In the genomic region with DNA sequence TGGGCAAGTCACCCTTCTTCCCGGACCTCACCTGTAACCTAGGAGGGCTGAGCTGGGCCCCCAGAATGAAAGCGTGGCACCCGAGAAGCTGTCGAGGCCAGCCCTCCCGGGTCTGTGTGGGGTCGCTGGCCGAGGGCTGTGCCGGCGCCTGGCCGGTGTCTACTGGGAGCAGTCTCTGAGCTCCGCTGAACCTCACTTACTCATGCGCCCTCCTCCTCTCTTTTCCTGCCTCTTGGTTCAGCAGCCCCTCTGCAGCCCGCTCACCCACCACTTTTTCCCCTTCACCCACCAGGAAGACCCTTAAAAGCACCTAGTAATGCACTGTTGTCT, we compare ENCODE assay signal across 8 cellular contexts. TPM values are rescaled to one million over a fixed set of nuclear protein-coding genes. Genes with fewer than 3 reads are reported as not detected.
DNase-seq lines count a peak whose midpoint lies in the region; ATAC-seq and TF ChIP-seq lines count a peak whose summit lies in the region.

No MANE protein-coding gene starts in this region.

- POLR2A ChIA-PET in SK-N-SH (lab: Yijun Ruan, JAX) = interaction anchor here (0.5 to 1.8 kb wide), 2 partner anchors 32 to 377 kb away, joined by 3 to 6 read pairs; partner anchors contain the start of gene PSMA4

- TF ChIP-seq EP300 in SK-N-SH (IDR thresholded peaks at IDR 0.05; ENCODE audit: borderline replicate concordance in 1 of 2, low read depth in 1 of 2, low read length in 1 of 2) (no peak), ovary (IDR thresholded peaks at IDR 0.05) (no peak)

- 5% methylated on average over 10 of the region's 13 CpGs for WGBS in SK-N-SH (ENCODE audit: low lambda C conversion rate)
- 1% methylated on average over 13 of the region's 13 CpGs for WGBS in ovary, 3 donors

- intact Hi-C loops in ovary (cut with DNase I) = no loop called here

- no peak overlapping the region; the same call in 1 of the 2 replicates for H3K27ac ChIP-seq in DND-41 (ENCODE audit: low read length)
- H3K27ac ChIP-seq in SK-N-SH (ENCODE audit: low read depth in 2 of 2, low read length in 1 of 2) = peak overlapping the region in 1 of 2 experiments; percentile 61; a peak in 2 of 4 replicates
- H3K27ac ChIP-seq in ovary = peak overlapping the region in 1 of 2 donors; percentile 68

- H3K79me2 ChIP-seq in DND-41 (ENCODE audit: insufficient read depth, low read length) = no peaks in the 10 kb centered on the region
- no peaks in the 10 kb centered on the region for H3K79me2 ChIP-seq in SK-N-SH (ENCODE audit: insufficient read depth)

- H3K4me3 ChIP-seq in DND-41 (ENCODE audit: low read depth in 1 of 2, low read length in 2 of 2) (peak overlapping the region; percentile 24 to 80; a peak in 3 of 4 replicates), HFF-Myc (replicated peaks; ENCODE audit: low read depth, low read length) (peak overlapping the region; percentile 58), SK-N-SH (ENCODE audit: low read depth in 2 of 2, low read length in 1 of 2) (peak overlapping the region; percentile 74 to 79), fibroblast of the aortic adventitia (ENCODE audit: low read depth, low read length) (peak overlapping the region; percentile 91), ovary (peak overlapping the region; percentile 71)

- CTCF ChIA-PET in SK-N-SH (lab: Yijun Ruan, JAX) = interaction anchor here (0.8 to 0.9 kb wide), 2 partner anchors 11 to 520 kb away, joined by 3 to 4 read pairs; no protein-coding TSS in a partner anchor

- H2AFZ ChIP-seq in DND-41 (ENCODE audit: low read depth, low read length) (peak overlapping the region; percentile 91), SK-N-SH (ENCODE audit: low read depth) (peak overlapping the region; percentile 96)

- H3K27me3 ChIP-seq in DND-41 (ENCODE audit: insufficient read depth, low read length, poor library complexity) (peaks cover 3% of the 10 kb centered on the region), SK-N-SH (ENCODE audit: insufficient read depth) (no peaks in the 10 kb centered on the region), ovary (no peaks in the 10 kb centered on the region)

- H3K4me2 ChIP-seq in DND-41 (ENCODE audit: insufficient read depth, low read length) (peak overlapping the region; percentile 89), SK-N-SH (peak overlapping the region; percentile 72)

- H3K9me3 ChIP-seq in DND-41 (ENCODE audit: insufficient read depth, low read length, severe bottlenecking) = no peaks in the 10 kb centered on the region
- no peaks in the 10 kb centered on the region for H3K9me3 ChIP-seq in SK-N-SH
- no peaks in the 10 kb centered on the region for H3K9me3 ChIP-seq in ovary

- H3K9ac ChIP-seq in DND-41 (ENCODE audit: low read depth, low read length) (peak overlapping the region; percentile 55), SK-N-SH (peak overlapping the region; percentile 64; the same call in 1 of the 2 replicates)

- TF ChIP-seq POLR2A in ovary (IDR thresholded peaks at IDR 0.05) = no peak

- TF ChIP-seq CTCF in DND-41 (IDR thresholded peaks at IDR 0.05; ENCODE audit: borderline replicate concordance, extremely low read depth, low read length, poor library complexity, severe bottlenecking) (no peak), HFF-Myc (IDR thresholded peaks at IDR 0.05; ENCODE audit: low read depth, low read length, missing control alignments) (no peak), SK-N-SH (IDR thresholded peaks at IDR 0.05) (no peak), fibroblast of the aortic adventitia (IDR thresholded peaks at IDR 0.05; ENCODE audit: insufficient read depth, low read length) (no peak), ovary (IDR thresholded peaks at IDR 0.05) (no peak)

- H3K4me1 ChIP-seq in DND-41 (ENCODE audit: insufficient read depth, low read length) = peaks cover 18% of the 10 kb centered on the region
- peaks cover 3 to 8% of the 10 kb centered on the region in 2 experiments; a peak in 1 of 4 replicates for H3K4me1 ChIP-seq in SK-N-SH (ENCODE audit: control insufficient read depth in 1 of 2, insufficient read depth in 2 of 2, low read depth in 1 of 2, low read length in 1 of 2)
- H3K4me1 ChIP-seq in ovary (ENCODE audit: insufficient read depth) = no peaks in the 10 kb centered on the region

- DNase-seq in DND-41 (no peak), HFF-Myc (ENCODE audit: extremely low read depth, low read depth) (no peak), SK-N-SH (no peak), fibroblast of the aortic adventitia (ENCODE audit: low read depth) (no peak), ovary (no peak), DMS 273 treated with DMSO at 0.1 percent for 48 hours (lab: John Stamatoyannopoulos, UW) (no peak), cortex of kidney (lab: John Stamatoyannopoulos, UW) (no peak), cerebellar nuclear complex (lab: John Stamatoyannopoulos, UW) (no peak)

- ATAC-seq in DND-41 (ENCODE audit: insufficient read depth, low read depth) = peak; percentile 12

- H3F3A ChIP-seq in SK-N-SH (replicated peaks; ENCODE audit: insufficient read depth) = peaks cover 14% of the 10 kb centered on the region

- no peaks in the 10 kb centered on the region for H3K36me3 ChIP-seq in DND-41 (ENCODE audit: insufficient read depth, low read length)
- H3K36me3 ChIP-seq in SK-N-SH (replicated peaks in 1 of 2; ENCODE audit: control insufficient read depth in 1 of 2, insufficient read depth in 2 of 2, low read length in 1 of 2) = no peaks in the 10 kb centered on the region
- no peaks in the 10 kb centered on the region for H3K36me3 ChIP-seq in ovary

- H3K9me2 ChIP-seq in SK-N-SH = no peaks in the 10 kb centered on the region

- H4K20me1 ChIP-seq in DND-41 (ENCODE audit: insufficient read depth, low read length) = no peaks in the 10 kb centered on the region
- no peaks in the 10 kb centered on the region for H4K20me1 ChIP-seq in SK-N-SH (ENCODE audit: insufficient read depth)

- no peak for TF ChIP-seq RAD21 in SK-N-SH (IDR thresholded peaks at IDR 0.05; ENCODE audit: low read length)

TF ChIP-seq in SK-N-SH, 30 proteins besides CTCF, POLR2A, EP300 and RAD21 (continues in another document):
- no peak for TF ChIP-seq FOSL2 (IDR thresholded peaks at IDR 0.05; ENCODE audit: borderline replicate concordance, low read depth)
- no peak for TF ChIP-seq MAX (IDR thresholded peaks at IDR 0.05; ENCODE audit: low read depth)
- no peak for TF ChIP-seq MXI1 (IDR thresholded peaks at IDR 0.05; ENCODE audit: low read depth, low read length)
- TF ChIP-seq RXRA (IDR thresholded peaks at IDR 0.05; ENCODE audit: borderline replicate concordance, low read depth) = no peak
- TF ChIP-seq CHD2 (IDR thresholded peaks at IDR 0.05; ENCODE audit: low read length, partially characterized antibody) = no peak
- TF ChIP-seq NFIC (IDR thresholded peaks at IDR 0.05; ENCODE audit: borderline replicate concordance) = no peak
- no peak for TF ChIP-seq GABPA (IDR thresholded peaks at IDR 0.05; ENCODE audit: low read depth)
- TF ChIP-seq REST (IDR thresholded peaks at IDR 0.05; ENCODE audit: low read depth, low read length) = no peak
- no peak for TF ChIP-seq FOXM1 (IDR thresholded peaks at IDR 0.05; ENCODE audit: low read depth)

RNA-seq across cellular contexts. Expression of gene HYKK, which starts 0.4 kb away (rescaled TPM):
- polyA plus RNA-seq in SK-N-SH (2012; rRNA removed) = 2.2 and 2.8 TPM in 2 replicates
- polyA plus RNA-seq in SK-N-SH (2012; cell fraction: cytosol; rRNA removed) = 2.8 TPM in 2 replicates
- polyA plus RNA-seq in SK-N-SH (2012; cell fraction: nucleus; rRNA removed) = 1.7 and 2.8 TPM in 2 replicates
- 3.3 and 10.2 TPM in 2 replicates for total RNA-seq in fibroblast of the aortic adventitia (ENCODE audit: low replicate concordance)
- 10 to 100 TPM in 1 of 7 donors, 1 to 10 TPM in 6; 4.0 to 10.8 (median 8.7) TPM for total RNA-seq in ovary
- 1 to 10 TPM; 6.7 to 9.4 TPM for polyA plus RNA-seq in ovary

RNA-seq across cellular contexts. Expression of gene PSMA4, which starts 32.4 kb away (rescaled TPM):
- polyA plus RNA-seq in SK-N-SH (2012; rRNA removed) (212 and 251 TPM in 2 replicates), ovary (100 to 1,000 TPM; 118 to 125 TPM)
- 298 and 384 TPM in 2 replicates for polyA plus RNA-seq in SK-N-SH (2012; cell fraction: cytosol; rRNA removed)
- 69.9 and 146 TPM in 2 replicates for polyA plus RNA-seq in SK-N-SH (2012; cell fraction: nucleus; rRNA removed)
- total RNA-seq in fibroblast of the aortic adventitia (ENCODE audit: low replicate concordance) (107 and 275 TPM in 2 replicates), ovary (100 to 1,000 TPM in 5 of 7 donors, 10 to 100 TPM in 2; 75.4 to 123 (median 106) TPM)

RNA-seq across cellular contexts. Expression of gene CHRNA5, which starts 57.5 kb away (rescaled TPM):
- polyA plus RNA-seq in SK-N-SH (2012; rRNA removed) (5.3 and 5.5 TPM in 2 replicates), ovary (1 to 10 TPM in 1 of 2 donors, under 1 TPM in 1; 0.74 to 1.6 TPM)
- polyA plus RNA-seq in SK-N-SH (2012; cell fraction: cytosol; rRNA removed) = 8.4 and 10.5 TPM in 2 replicates
- 0.88 and 2.0 TPM in 2 replicates for polyA plus RNA-seq in SK-N-SH (2012; cell fraction: nucleus; rRNA removed)
- total RNA-seq in fibroblast of the aortic adventitia (ENCODE audit: low replicate concordance) (1.1 and 1.6 TPM in 2 replicates), ovary (1 to 10 TPM in 3 of 7 donors, under 1 TPM in 4; 0.42 to 2.2 (median 0.72) TPM)
